In genomic region chr1:20958430-20958829, GRCh38 we compare ENCODE assay signal across 27 cellular contexts.
"Had no signal": no experiment of that assay in that cellular context is flagged by ENCODE, and none has a peak within 500 bp of the region (broad histone marks: within the 10 kb centered on the region; RNA-seq: fewer than 3 reads in every experiment).

No MANE protein-coding gene starts in this region.

- H2AFZ ChIP-seq: hepatocyte had no signal

- H3K4me2 ChIP-seq: hepatocyte had no signal

- ATAC-seq: effector memory CD8-positive, alpha-beta T cell; gastrocnemius medialis; left cardiac atrium; right lobe of liver had no signal

- FAIRE-seq: keratinocyte, urothelium cell line had no signal

- H3K36me3 ChIP-seq: adrenal gland, cardiac muscle cell, gastrocnemius medialis, ovary, right lobe of liver, thoracic aorta had no signal

- H3K27ac ChIP-seq: adrenal gland, cardiac muscle cell, coronary artery, hepatocyte, ovary, right lobe of liver, thoracic aorta, VCaP had no signal

- H3K9me3 ChIP-seq: adrenal gland, gastrocnemius medialis, ovary, right lobe of liver, thoracic aorta had no signal

- H3K27me3 ChIP-seq: adrenal gland, cardiac muscle cell, gastrocnemius medialis, hepatocyte, ovary, right lobe of liver had no signal

- H3K4me3 ChIP-seq: adrenal gland, cardiac muscle cell, coronary artery, gastrocnemius medialis, hepatocyte, ovary, right lobe of liver, thoracic aorta had no signal

- H3K4me1 ChIP-seq: right lobe of liver had no signal

- DNase-seq: activated CD4-positive, alpha-beta T cell treated with anti-CD3 and anti-CD28 coated beads for 4 hours; activated CD4-positive, alpha-beta T cell treated with anti-CD3 and anti-CD28 coated beads, Interleukin-2, amount 50 U/mL, for 4 hours; activated effector memory CD4-positive, alpha-beta T cell treated with Interleukin-2 at 50 U/mL for 16 hours; activated naive CD4-positive, alpha-beta T cell treated with Interleukin-2 at 50 U/mL for 16 hours; activated naive CD8-positive, alpha-beta T cell treated with anti-CD3 and anti-CD28 coated beads for 36 hours; activated T-cell treated with anti-CD3 and anti-CD28 coated beads for 4 hours; adrenal gland; aorta; cerebellar nuclear complex; effector memory CD8-positive, alpha-beta T cell; erythroblast; gastrocnemius medialis; glutamatergic neuron; left cardiac atrium; mammary epithelial cell; ovary; right lobe of liver; stimulated activated CD4-positive, alpha-beta T cell treated with anti-CD3 and anti-CD28 coated beads, Interleukin-4, amount 100 ng/mL, for 1 hour; T1000; trophoblast cell had no signal
